12 cellular contexts compared by ENCODE assay signal in the genomic region with DNA sequence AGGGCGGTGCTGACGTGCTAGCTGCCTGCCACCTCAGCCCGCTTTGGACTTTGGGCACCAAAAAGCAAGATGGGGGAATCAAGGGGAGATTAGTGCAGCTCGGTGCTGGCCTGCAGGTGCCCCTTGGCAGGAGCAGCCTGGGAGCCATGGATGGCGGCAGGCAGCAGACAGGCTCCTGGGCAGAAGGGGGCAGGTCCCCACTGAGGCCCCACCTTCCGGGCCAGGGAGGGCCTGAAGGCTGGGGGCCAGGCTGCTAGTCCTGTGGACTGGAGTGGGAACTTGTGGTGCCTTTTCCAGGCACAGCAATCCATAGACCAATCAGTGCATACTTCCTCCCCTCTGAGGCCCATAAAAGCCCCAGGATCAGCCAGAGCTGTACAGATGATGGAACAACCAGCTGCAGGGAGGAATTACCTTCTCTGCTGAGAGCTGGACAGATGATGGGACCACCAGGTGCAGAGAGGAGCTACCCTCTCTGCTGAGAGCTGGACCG.
A peak's percentile ranks its signal among the peaks of the same experiment; 100 is the strongest.
DNase-seq lines count a peak whose midpoint lies in the region; ATAC-seq, FAIRE-seq and TF ChIP-seq lines count a peak whose summit lies in the region.
"Had no signal": no experiment of that assay in that cellular context is flagged by ENCODE, and none has a peak within 500 bp of the region (broad histone marks: within the 10 kb centered on the region; RNA-seq: fewer than 3 reads in every experiment).

No MANE protein-coding gene starts in this region.

- no peak overlapping the region for H3K14ac ChIP-seq in H1 (ENCODE audit: insufficient read length)

- H4K91ac ChIP-seq in H1 (replicated peaks; ENCODE audit: insufficient read length, low read length) = no peak overlapping the region

- no peak overlapping the region for H3K56ac ChIP-seq in H1 (replicated peaks; ENCODE audit: insufficient read length, low read depth, low read length)

- H2BK15ac ChIP-seq in H1 (ENCODE audit: low read length) = peak overlapping the region; percentile 29; the same call in 1 of the 2 replicates

- H3K27me3 ChIP-seq in H1 (replicated peaks in 1 of 4; ENCODE audit: control insufficient read depth in 3 of 4, extremely low read depth in 1 of 4, insufficient read depth in 3 of 4, low read length in 3 of 4) (no peaks in the 10 kb centered on the region), HepG2 (ENCODE audit: control insufficient read depth in 1 of 2, insufficient read depth in 2 of 2, low read length in 2 of 2) (no peaks in the 10 kb centered on the region)

- intact Hi-C loops in HepG2 (cut with micrococcal nuclease; ENCODE audit: unreplicated experiment) = loop anchor here (10.0 kb wide), 1 partner anchor 47 kb away; no protein-coding TSS in a partner anchor

- 71% methylated on average over 7 of the region's 7 CpGs; no CpG with 5 or more reads in 1 of the 2 experiments for WGBS in H1 (ENCODE audit: extremely low coverage in 1 of 2, insufficient coverage in 1 of 2, insufficient read length in 1 of 2, insufficient replicate concordance in 2 of 2, low coverage in 1 of 2, low lambda C conversion rate in 2 of 2, missing lambda C conversion rate in 1 of 2), 2 experiments
- WGBS in HepG2 (ENCODE audit: low lambda C conversion rate) = 100% methylated on average over 4 of the region's 7 CpGs

- H4K20me1 ChIP-seq in H1 (replicated peaks in 1 of 2; ENCODE audit: control insufficient read depth in 1 of 2, insufficient read depth in 2 of 2, low read length in 2 of 2) = peaks cover 11 to 18% of the 10 kb centered on the region in 2 experiments
- H4K20me1 ChIP-seq in HepG2 (ENCODE audit: insufficient read depth, low read length) = no peaks in the 10 kb centered on the region

- H3K36me3 ChIP-seq in ES-I3 (ENCODE audit: insufficient read depth, low read length) (no peaks in the 10 kb centered on the region), H1 (ENCODE audit: control insufficient read depth in 2 of 4, insufficient read depth in 4 of 4, low read length in 3 of 4) (no peaks in the 10 kb centered on the region), HepG2 (replicated peaks in 1 of 2; ENCODE audit: control insufficient read depth in 1 of 2, insufficient read depth in 2 of 2, low read length in 2 of 2) (peaks cover 0 to 2% of the 10 kb centered on the region in 2 experiments; a peak in 3 of 5 replicates)

- H3K23me2 ChIP-seq in H1 (ENCODE audit: low read depth, low read length) = no peaks in the 10 kb centered on the region

- H3K4me1 ChIP-seq in ES-I3 (ENCODE audit: insufficient read depth, low read length) (peaks cover 25% of the 10 kb centered on the region), H1 (replicated peaks in 1 of 4; ENCODE audit: control insufficient read depth in 3 of 4, insufficient read depth in 4 of 4, low read length in 3 of 4) (peaks cover 6 to 19% (median 14%) of the 10 kb centered on the region in 4 experiments), HepG2 (ENCODE audit: insufficient read depth, low read length) (peaks cover 15% of the 10 kb centered on the region)

- H3K23ac ChIP-seq in H1 (ENCODE audit: insufficient read length) = no peak overlapping the region

- H3K18ac ChIP-seq in H1 (ENCODE audit: extremely low read depth, low read length) = 0 out of 2 replicates have a peak overlapping the region, but pooled peaks have one; percentile 32

- TF ChIP-seq RAD21 in H1 (IDR thresholded peaks at IDR 0.05 in 1 of 2, conservative IDR thresholded peaks at IDR 0.05 in 1 of 2; ENCODE audit: low read depth in 2 of 2, low read length in 2 of 2) (no peak), HepG2 (CRISPR knock-in tag; IDR thresholded peaks at IDR 0.05) (no peak)

- H4K8ac ChIP-seq in H1 (ENCODE audit: extremely low read depth, insufficient read depth, low read length) = no peak overlapping the region; the same call in 1 of the 2 replicates

- peak overlapping the region; percentile 26 for H3K27ac ChIP-seq in RWPE1
- H3K27ac ChIP-seq in H1 (ENCODE audit: low read depth, low read length) = peak overlapping the region; percentile 6; the same call in 1 of the 2 replicates
- H3K27ac ChIP-seq in HepG2 (ENCODE audit: extremely low read length, insufficient read depth, low read length) = no peak overlapping the region

- peak; percentile 35 for ATAC-seq in HepG2
- ATAC-seq: PC-3 had no signal

- peak overlapping the region; percentile 81 for H2BK5ac ChIP-seq in H1 (ENCODE audit: low read depth, low read length)

- H3K4ac ChIP-seq in H1 (replicated peaks; ENCODE audit: insufficient read length, low read depth, low read length) = no peak overlapping the region

- H3K9ac ChIP-seq in ES-I3 (ENCODE audit: low read depth, low read length) (peak overlapping the region; percentile 22; the same call in 1 of the 2 replicates), H1 (replicated peaks in 1 of 4; ENCODE audit: extremely low read depth in 1 of 4, low read depth in 3 of 4, low read length in 3 of 4) (no peak overlapping the region; a peak in 2 of 7 replicates), HepG2 (ENCODE audit: insufficient read depth, low read depth, low read length) (no peak overlapping the region)

- H3K4me2 ChIP-seq in H1 (ENCODE audit: insufficient read depth in 1 of 2, low read depth in 2 of 2, low read length in 2 of 2) (peak overlapping the region; percentile 32 to 64), HepG2 (ENCODE audit: low read depth, low read length) (no peak overlapping the region)

- H2AFZ ChIP-seq in H1 (ENCODE audit: low read length) (no peak overlapping the region), HepG2 (ENCODE audit: low read length) (no peak overlapping the region)

- in situ Hi-C loops in HepG2 (cut with HindIII; ENCODE audit: extremely low pct_ligation_motif_present, low pct_unique_long_range_greater_than_20kb) = no loop called here

- no peak overlapping the region for H2BK20ac ChIP-seq in H1 (ENCODE audit: low read length)

- CTCF ChIA-PET in RWPE1 (lab: Yijun Ruan, JAX) = no interaction called here
- CTCF ChIA-PET in H1 (lab: Charles Lee; ENCODE audit: partially characterized antibody) = interaction anchor here (0.9 to 1.4 kb wide), 4 partner anchors 11 to 79 kb away, joined by 3 to 5 read pairs (median 4); no protein-coding TSS in a partner anchor
- CTCF ChIA-PET in HepG2 (lab: Yijun Ruan, JAX; ENCODE audit: low intra/inter-chr PET ratio, low total read pairs) = no interaction called here

- no TSS peak for BruUV-seq in HepG2 (replicated peaks; lab: Mats Ljungman, UMichigan)

- no peak for FAIRE-seq in H1 (lab: Jason Lieb, UNC)
- FAIRE-seq in HepG2 (lab: Jason Lieb, UNC) = no peak

- TF ChIP-seq POLR2A in H1 (IDR thresholded peaks at IDR 0.05; ENCODE audit: control extremely low read depth in 1 of 2, low read depth in 2 of 2, low read length in 2 of 2) = no peak
- TF ChIP-seq POLR2A in HepG2 (IDR thresholded peaks at IDR 0.05; ENCODE audit: insufficient read depth in 1 of 2, low read depth in 2 of 2, low read length in 2 of 2) = no peak

- no peak overlapping the region for H2AK5ac ChIP-seq in H1 (ENCODE audit: low read depth, low read length)

- H2BK120ac ChIP-seq in H1 (replicated peaks; ENCODE audit: low read depth, low read length) = no peak overlapping the region

- peaks cover 13% of the 10 kb centered on the region; the same call in 1 of the 2 replicates for H3K79me1 ChIP-seq in H1 (ENCODE audit: low read depth, low read length)

- H3K9me3 ChIP-seq in ES-I3 (ENCODE audit: control insufficient read depth, insufficient read depth, low read length) (no peaks in the 10 kb centered on the region), H1 (ENCODE audit: insufficient read depth in 2 of 2, low read depth in 1 of 2, low read length in 1 of 2) (no peaks in the 10 kb centered on the region), HepG2 (ENCODE audit: low read length) (no peaks in the 10 kb centered on the region)

- POLR2A ChIA-PET in RWPE1 (lab: Yijun Ruan, JAX; ENCODE audit: low non-redundant PET) = no interaction called here
- POLR2A ChIA-PET in H1 (lab: Charles Lee; ENCODE audit: partially characterized antibody) = interaction anchor here (0.8 to 1.2 kb wide), 4 partner anchors 19 to 86 kb away, joined by 3 to 6 read pairs (median 3); no protein-coding TSS in a partner anchor
- POLR2A ChIA-PET in HepG2 (lab: Yijun Ruan, JAX) = interaction anchor here (0.9 kb wide), 1 partner anchor 64 kb away, joined by 4 read pairs; the partner anchor contains the start of gene USP32

- TF ChIP-seq EP300 in H1 (IDR thresholded peaks at IDR 0.05; ENCODE audit: borderline replicate concordance in 1 of 2, low read depth in 2 of 2, low read length in 2 of 2) (no peak), HepG2 (IDR thresholded peaks at IDR 0.05; ENCODE audit: low read depth in 2 of 2, low read length in 2 of 2) (no peak), HepG2 (CRISPR knock-in tag; IDR thresholded peaks at IDR 0.05; ENCODE audit: borderline replicate concordance) (no peak)

- H3K79me2 ChIP-seq in H1 (ENCODE audit: control insufficient read depth in 1 of 2, insufficient read depth in 2 of 2, low read length in 2 of 2) (peaks cover 4 to 85% of the 10 kb centered on the region in 2 experiments; a peak in 3 of 4 replicates), HepG2 (ENCODE audit: insufficient read depth, low read length) (peaks cover 1% of the 10 kb centered on the region)

- H3K4me3 ChIP-seq in H1 (ENCODE audit: extremely low read depth in 1 of 4, insufficient read depth in 2 of 4, low read depth in 3 of 4, low read length in 4 of 4) (peak overlapping the region in 1 of 4 experiments; percentile 24; a peak in 2 of 8 replicates), HepG2 (replicated peaks in 1 of 3; ENCODE audit: insufficient read depth in 1 of 3, low read depth in 2 of 3, low read length in 3 of 3) (no peak overlapping the region)

- TF ChIP-seq CTCF in RWPE1 (conservative IDR thresholded peaks at IDR 0.05; ENCODE audit: low read depth) (no peak), H1 (IDR thresholded peaks at IDR 0.05; ENCODE audit: control extremely low read depth in 1 of 3, insufficient read depth in 1 of 3, low read depth in 1 of 3, low read length in 3 of 3) (no peak), HepG2 (CRISPR knock-in tag; IDR thresholded peaks at IDR 0.05) (no peak)

- DNase-seq in RWPE1 (ENCODE audit: low spot score) (no peak), H1 (ENCODE audit: low read depth in 1 of 2, low spot score in 2 of 2) (no peak), HepG2 (ENCODE audit: low spot score) (no peak), DMS79 (lab: John Stamatoyannopoulos, UW) (no peak), SW480 (ENCODE audit: low spot score) (no peak), NCI-H1092 (lab: John Stamatoyannopoulos, UW) (no peak), T-helper 9 cell (no peak)
- DNase-seq: EL, NCI-H1092 treated with DMSO at 0.1 percent for 48 hours, NCI-H187, PC-3 had no signal

- H2BK12ac ChIP-seq in H1 (ENCODE audit: low read depth, low read length) = 0 out of 2 replicates have a peak overlapping the region, but pooled peaks have one; percentile 17

- no peak overlapping the region for H4K5ac ChIP-seq in H1 (ENCODE audit: insufficient read length, low read depth, low read length)

TF ChIP-seq in H1, 55 proteins besides CTCF, POLR2A, EP300 and RAD21:
- no peak for TF ChIP-seq CREB1 (IDR thresholded peaks at IDR 0.05)
- peak; percentile 85 for TF ChIP-seq KDM1A (IDR thresholded peaks at IDR 0.05; ENCODE audit: borderline replicate concordance, low read length)

TF ChIP-seq in HepG2, 621 proteins besides CTCF, POLR2A, EP300 and RAD21 (continues in another document):
- TF ChIP-seq ZFX (CRISPR knock-in tag; IDR thresholded peaks at IDR 0.05; ENCODE audit: low read depth) (no peak), BHLHE40 (IDR thresholded peaks at IDR 0.05; ENCODE audit: low read length) (no peak), MBD4 (IDR thresholded peaks at IDR 0.05; ENCODE audit: borderline replicate concordance, low read length) (no peak)
